Comparison of ENCODE assay signal across 26 cellular contexts in genomic region chr2:199131256-199131655, GRCh38.
"Had no signal": no experiment of that assay in that cellular context is flagged by ENCODE, and none has a peak within 500 bp of the region (broad histone marks: within the 10 kb centered on the region; RNA-seq: fewer than 3 reads in every experiment).

No MANE protein-coding gene starts in this region.

- H3K4me1 Mint-ChIP-seq: stimulated activated naive B cell treated with anti-CD40 and anti-IgM and Interleukin-4, amounts not matched to agents 10 μg/mL and 1 μg/mL and 100 μg/mL, for 72 hours had no signal

- H3K36me3 Mint-ChIP-seq: activated naive CD8-positive, alpha-beta T cell; stimulated activated naive B cell treated with anti-CD40 and anti-IgM and Interleukin-4, amounts not matched to agents 10 μg/mL and 1 μg/mL and 100 μg/mL, for 72 hours had no signal

- H3K4me3 ChIP-seq: adrenal gland, ascending aorta, lower lobe of right lung, mucosa of descending colon, transverse colon, uterus had no signal

- ATAC-seq: activated T-cell treated with anti-CD3 and anti-CD28 coated beads, Interleukin-2, amount 50 U/mL, for 4 hours; left colon; lower lobe of right lung; mucosa of descending colon; sciatic nerve; stimulated activated naive B cell treated with anti-CD40 and anti-IgM and Interleukin-4, amounts not matched to agents 10 μg/mL and 1 μg/mL and 100 μg/mL, for 72 hours had no signal

- H3K9me3 Mint-ChIP-seq: activated T-cell treated with anti-CD3 and anti-CD28 coated beads, Interleukin-2, amount 50 U/mL, for 4 hours; activated T-helper 2 cell treated with anti-CD3 and anti-CD28 coated beads, Interferon-gamma antibody, Interleukin-2, Interleukin-4, amounts not matched to agents 10 μg/mL and 5 μg/mL and 100 μg/mL, durations not matched to agents 14 hours and 24 hours and 36 hours; stimulated activated naive B cell treated with anti-CD40 and anti-IgM and Interleukin-4, amounts not matched to agents 10 μg/mL and 1 μg/mL and 100 μg/mL, for 72 hours had no signal

- H3K27me3 ChIP-seq: adrenal gland, ascending aorta, transverse colon, uterus had no signal

- H3K36me3 ChIP-seq: adrenal gland, ascending aorta, lower lobe of right lung, transverse colon, uterus had no signal

- H3K4me3 Mint-ChIP-seq: activated naive CD8-positive, alpha-beta T cell; activated T-cell treated with anti-CD3 and anti-CD28 coated beads, Interleukin-2, amount 50 U/mL, for 4 hours; stimulated activated naive B cell treated with anti-CD40 and anti-IgM and Interleukin-4, amounts not matched to agents 10 μg/mL and 1 μg/mL and 100 μg/mL, for 72 hours had no signal

- DNase-seq: activated CD8-positive, alpha-beta memory T cell treated with anti-CD3 and anti-CD28 coated beads, Interleukin-2, amount 50 U/mL, for 48 hours; activated naive CD4-positive, alpha-beta T cell; activated T-cell treated with anti-CD3 and anti-CD28 coated beads, Interleukin-2, amount 50 U/mL, for 4 hours; adrenal gland; central memory CD4-positive, alpha-beta T cell; dermis blood vessel endothelial cell; effector CD8-positive, alpha-beta T cell; glutamatergic neuron; hippocampal formation; islet precursor cell; left colon; lower lobe of right lung; mesendoderm; mucosa of descending colon; occipital lobe; small intestine; stimulated activated CD4-positive, alpha-beta T cell treated with anti-CD3 and anti-CD28 coated beads, Interleukin-2, amount 100 ng/mL, for 24 hours; stimulated activated naive B cell treated with anti-CD40 and anti-IgM and Interleukin-4, amounts not matched to agents 10 μg/mL and 1 μg/mL and 100 μg/mL, for 72 hours; transverse colon; uterus had no signal

- H3K27me3 Mint-ChIP-seq: activated naive CD8-positive, alpha-beta T cell; stimulated activated naive B cell treated with anti-CD40 and anti-IgM and Interleukin-4, amounts not matched to agents 10 μg/mL and 1 μg/mL and 100 μg/mL, for 72 hours had no signal

- H3K27ac Mint-ChIP-seq: activated naive CD8-positive, alpha-beta T cell; activated T-helper 2 cell treated with anti-CD3 and anti-CD28 coated beads, Interferon-gamma antibody, Interleukin-2, Interleukin-4, amounts not matched to agents 10 μg/mL and 5 μg/mL and 100 μg/mL, durations not matched to agents 14 hours and 24 hours and 36 hours; stimulated activated naive B cell treated with anti-CD40 and anti-IgM and Interleukin-4, amounts not matched to agents 10 μg/mL and 1 μg/mL and 100 μg/mL, for 72 hours had no signal

- H3K4me1 ChIP-seq: adrenal gland, ascending aorta, lower lobe of right lung, uterus had no signal

- H3K27ac ChIP-seq: adrenal gland, ascending aorta, lower lobe of right lung, transverse colon, uterus had no signal

- H3K9me3 ChIP-seq: adrenal gland, ascending aorta, lower lobe of right lung, mucosa of descending colon, transverse colon, uterus had no signal

- FAIRE-seq: frontal cortex, small intestine, TTC549 had no signal
